ENCODE assay signal across 1 cellular context in the genomic region with DNA sequence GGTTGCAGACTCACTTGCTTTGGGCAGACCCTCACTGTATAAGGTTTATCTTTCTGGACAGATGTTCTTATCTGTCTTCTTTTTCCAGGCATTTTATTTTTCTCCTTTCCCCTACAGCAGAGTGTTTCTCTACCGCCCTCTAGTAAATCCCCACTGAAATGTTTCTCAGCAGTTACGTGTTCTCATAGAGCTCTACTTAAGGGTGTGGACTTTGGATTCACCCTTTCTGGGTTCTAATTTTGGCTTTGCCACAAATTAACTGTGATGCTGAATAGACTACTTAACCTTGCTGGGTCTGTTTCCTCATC.
TF ChIP-seq lines count a peak whose summit lies in the region.

No MANE protein-coding gene starts in this region.

TF ChIP-seq in GM23338, 12 proteins besides CTCF, POLR2A, EP300 and RAD21 (continued from another document):
- TF ChIP-seq STAT1 (IDR thresholded peaks at IDR 0.05; ENCODE audit: unreplicated experiment) = no peak
- no peak for TF ChIP-seq ETS1 (IDR thresholded peaks at IDR 0.05)
- TF ChIP-seq JUNB (IDR thresholded peaks at IDR 0.05; ENCODE audit: unreplicated experiment) = no peak
- no peak for TF ChIP-seq ZNF462 (CRISPR knock-in tag; IDR thresholded peaks at IDR 0.05)
- no peak for TF ChIP-seq ZNF114 (CRISPR knock-in tag; IDR thresholded peaks at IDR 0.05)
